9 cellular contexts compared by ENCODE assay signal in genomic region chrX:100635989-100636320, GRCh38. TPM values are rescaled to one million over a fixed set of nuclear protein-coding genes. Genes with fewer than 3 reads are reported as not detected.
DNase-seq lines count a peak whose midpoint lies in the region; ATAC-seq, FAIRE-seq and TF ChIP-seq lines count a peak whose summit lies in the region.
"Had no signal": no experiment of that assay in that cellular context is flagged by ENCODE, and none has a peak within 500 bp of the region (broad histone marks: within the 10 kb centered on the region; RNA-seq: fewer than 3 reads in every experiment).

No MANE protein-coding gene starts in this region.

- TF ChIP-seq EP300 in SK-N-SH (IDR thresholded peaks at IDR 0.05; ENCODE audit: borderline replicate concordance in 1 of 2, low read depth in 1 of 2, low read length in 1 of 2): no peak

- peaks cover 5% of the 10 kb centered on the region for H3K4me1 ChIP-seq in Caco-2
- H3K4me1 ChIP-seq in SK-N-SH (ENCODE audit: control insufficient read depth in 1 of 2, insufficient read depth in 2 of 2, low read depth in 1 of 2, low read length in 1 of 2): peaks cover 0 to 3% of the 10 kb centered on the region in 2 experiments; a peak in 1 of 4 replicates
- no peaks in the 10 kb centered on the region for H3K4me1 ChIP-seq in pancreas

- peak overlapping the region; percentile 78 for H3K4me3 Mint-ChIP-seq in Caco-2 (ENCODE audit: unreplicated experiment)

- H3K36me3 ChIP-seq in Caco-2 (ENCODE audit: control insufficient read depth, insufficient read depth, low read length): no peaks in the 10 kb centered on the region
- peaks cover 0 to 10% of the 10 kb centered on the region in 2 experiments for H3K36me3 ChIP-seq in SK-N-SH (replicated peaks in 1 of 2; ENCODE audit: control insufficient read depth in 1 of 2, insufficient read depth in 2 of 2, low read length in 1 of 2)
- H3K36me3 ChIP-seq in pancreas: no peaks in the 10 kb centered on the region

- H3K27ac ChIP-seq in SK-N-SH (ENCODE audit: low read depth in 2 of 2, low read length in 1 of 2) (peak overlapping the region in 1 of 2 experiments; percentile 60; a peak in 1 of 4 replicates), pancreas (peak overlapping the region in 3 of 4 donors; percentile 12 to 53 (median 46))
- H3K27ac ChIP-seq: KMS-11 had no signal

- H3K9ac ChIP-seq in SK-N-SH: peak overlapping the region; percentile 74
- H3K9ac ChIP-seq: KMS-11 had no signal

- H3K4me2 ChIP-seq in SK-N-SH: peak overlapping the region; percentile 73
- H3K4me2 ChIP-seq: KMS-11 had no signal

- peak overlapping the region; percentile 87; the same call in 1 of the 2 replicates for H2AFZ ChIP-seq in SK-N-SH (ENCODE audit: low read depth)

- no peaks in the 10 kb centered on the region for H3K79me2 ChIP-seq in SK-N-SH (ENCODE audit: insufficient read depth)

- no TSS peak for BruUV-seq in Caco-2 (replicated peaks; lab: Mats Ljungman, UMichigan)

- intact Hi-C loops in Caco-2 (cut with micrococcal nuclease; ENCODE audit: unreplicated experiment): loop anchor here (1.0 kb wide), 3 partner anchors 13 to 21 kb away; no protein-coding TSS in a partner anchor
- intact Hi-C loops in pancreas (cut with DNase I): no loop called here
- intact Hi-C loops in lower leg skin (cut with DNase I; ENCODE audit: low total_unique reads): no loop called here

- no peaks in the 10 kb centered on the region for H3K27me3 ChIP-seq in Caco-2 (replicated peaks; ENCODE audit: control insufficient read depth, insufficient read depth, low read length)
- H3K27me3 ChIP-seq in SK-N-SH (ENCODE audit: insufficient read depth): no peaks in the 10 kb centered on the region; the same call in 1 of the 2 replicates
- peaks cover 0 to 7% (median 1%) of the 10 kb centered on the region in 4 donors for H3K27me3 ChIP-seq in pancreas

- WGBS in SK-N-SH (ENCODE audit: low lambda C conversion rate): 25% methylated on average over 8 of the region's 8 CpGs
- WGBS in pancreas, 2 donors: 5 to 19% methylated on average over 8 of the region's 8 CpGs
- 12 to 40% methylated on average over 5 of the region's 8 CpGs for WGBS in lower leg skin, 2 donors

- H4K20me1 ChIP-seq in SK-N-SH (ENCODE audit: insufficient read depth): no peaks in the 10 kb centered on the region

- no peak for TF ChIP-seq CTCF in Caco-2 (IDR thresholded peaks at IDR 0.05; ENCODE audit: insufficient read depth in 1 of 2, low read depth in 1 of 2, low read length in 1 of 2, severe bottlenecking in 1 of 2, unreplicated experiment in 1 of 2)
- no peak for TF ChIP-seq CTCF in SK-N-SH (IDR thresholded peaks at IDR 0.05)
- TF ChIP-seq CTCF in foreskin fibroblast (IDR thresholded peaks at IDR 0.05; ENCODE audit: low read depth, low read length): no peak
- TF ChIP-seq CTCF in pancreas (IDR thresholded peaks at IDR 0.05): no peak
- TF ChIP-seq CTCF in lower leg skin (IDR thresholded peaks at IDR 0.05): no peak

- CTCF ChIA-PET in Caco-2 (lab: Charles Lee): interaction anchor here (0.7 to 2.4 kb wide), 3 partner anchors 13 to 189 kb away, joined by 3 to 14 read pairs (median 9); no protein-coding TSS in a partner anchor
- CTCF ChIA-PET in SK-N-SH (lab: Yijun Ruan, JAX): interaction anchor here (0.6 to 2.2 kb wide), 11 partner anchors 9 to 187 kb away, joined by 3 to 16 read pairs (median 5); no protein-coding TSS in a partner anchor

- no peak for TF ChIP-seq RAD21 in SK-N-SH (IDR thresholded peaks at IDR 0.05; ENCODE audit: low read length)

- peaks cover 21% of the 10 kb centered on the region for H3K36me3 Mint-ChIP-seq in Caco-2 (ENCODE audit: insufficient read depth, unreplicated experiment)

- TF ChIP-seq POLR2A in lower leg skin (IDR thresholded peaks at IDR 0.05): no peak

- H3K4me3 ChIP-seq in Caco-2 (ENCODE audit: low read depth, low read length) (peak overlapping the region; percentile 81), SK-N-SH (ENCODE audit: low read depth in 2 of 2, low read length in 1 of 2) (peak overlapping the region; percentile 61 to 69), foreskin fibroblast (ENCODE audit: low read depth in 1 of 2, low read length in 2 of 2) (peak overlapping the region; percentile 68 to 72), pancreas (peak overlapping the region; percentile 32 to 55 (median 46)), lower leg skin (ENCODE audit: low read depth, poor library complexity, severe bottlenecking) (no peak overlapping the region)

- no peak for FAIRE-seq in pancreas (lab: Jason Lieb, UNC)

- peak overlapping the region; percentile 93 for H3K27ac Mint-ChIP-seq in Caco-2 (ENCODE audit: unreplicated experiment)

- ATAC-seq in pancreas (peak; percentile 57 to 73 (median 68)), HG03469 (IDR thresholded peaks at IDR 0.05; ENCODE audit: unreplicated experiment) (no peak)

- no peaks in the 10 kb centered on the region for H3K9me3 Mint-ChIP-seq in Caco-2 (ENCODE audit: unreplicated experiment)

- DNase-seq in Caco-2: no peak
- no peak for DNase-seq in SK-N-SH
- DNase-seq in foreskin fibroblast: no peak
- no peak for DNase-seq in pancreas
- DNase-seq in lower leg skin (ENCODE audit: low spot score in 2 of 2): no peak
- DNase-seq in foreskin melanocyte: no peak
- no peak for DNase-seq in HPDE6-E6E7 (ENCODE audit: extremely low spot score)

- no peaks in the 10 kb centered on the region for H3F3A ChIP-seq in SK-N-SH (replicated peaks; ENCODE audit: insufficient read depth)

- POLR2A ChIA-PET in Caco-2 (lab: Charles Lee) (interaction anchor here (0.7 to 2.1 kb wide), 3 partner anchors 9 to 21 kb away, joined by 3 to 13 read pairs (median 12); no protein-coding TSS in a partner anchor), SK-N-SH (lab: Yijun Ruan, JAX) (interaction anchor here (1.0 kb wide), 1 partner anchor 19 kb away, joined by 3 read pairs; no protein-coding TSS in a partner anchor)

- peaks cover 16% of the 10 kb centered on the region for H3K4me1 Mint-ChIP-seq in Caco-2 (ENCODE audit: low read depth, unreplicated experiment)

- H3K9me2 ChIP-seq in SK-N-SH: no peaks in the 10 kb centered on the region

- H3K9me3 ChIP-seq in Caco-2 (no peaks in the 10 kb centered on the region), SK-N-SH (no peaks in the 10 kb centered on the region), pancreas (no peaks in the 10 kb centered on the region)

- H3K27me3 Mint-ChIP-seq in Caco-2 (ENCODE audit: insufficient read depth, unreplicated experiment): no peaks in the 10 kb centered on the region

TF ChIP-seq in SK-N-SH, 30 proteins besides CTCF, POLR2A, EP300 and RAD21:
- TF ChIP-seq TCF12 (IDR thresholded peaks at IDR 0.05) (no peak), IRF3 (IDR thresholded peaks at IDR 0.05; ENCODE audit: low read depth, low read length) (no peak), RXRA (IDR thresholded peaks at IDR 0.05; ENCODE audit: borderline replicate concordance, low read depth) (no peak), POLR2AphosphoS5 (IDR thresholded peaks at IDR 0.05; ENCODE audit: low read depth, low read length) (no peak), USF1 (IDR thresholded peaks at IDR 0.05; ENCODE audit: borderline replicate concordance, low read depth) (no peak), USF2 (IDR thresholded peaks at IDR 0.05; ENCODE audit: borderline replicate concordance, low read depth, low read length) (no peak), TEAD4 (IDR thresholded peaks at IDR 0.05; ENCODE audit: borderline replicate concordance, insufficient read depth) (no peak), GATA2 (CRISPR knock-in tag; IDR thresholded peaks at IDR 0.05) (no peak)
TF ChIP-seq in SK-N-SH: peak in this region for 0.

RNA-seq across cellular contexts. Expression of gene TSPAN6, which starts 0.7 kb away (rescaled TPM):
- total RNA-seq in Caco-2 (2022): 135 and 137 TPM in 2 replicates
- polyA plus RNA-seq in SK-N-SH (2012; rRNA removed): 20.9 and 21.7 TPM in 2 replicates
- 27.2 and 33.7 TPM in 2 replicates for polyA plus RNA-seq in SK-N-SH (2012; cell fraction: cytosol; rRNA removed)
- polyA plus RNA-seq in SK-N-SH (2012; cell fraction: nucleus; rRNA removed): 9.1 and 13.6 TPM in 2 replicates
- total RNA-seq in pancreas: 10 to 100 TPM in 4 of 6 donors, 1 to 10 TPM in 2; 8.6 to 24.3 (median 12.1) TPM
- polyA plus RNA-seq in pancreas: 10 to 100 TPM; 11.4 to 22.8 TPM
- 10 to 100 TPM in 3 of 4 donors, 1 to 10 TPM in 1; 8.2 to 20.1 (median 15.9) TPM for total RNA-seq in lower leg skin

RNA-seq across cellular contexts. Expression of gene SRPX2, which starts 8.0 kb away (rescaled TPM):
- total RNA-seq in Caco-2 (2022) (3.6 and 5.3 TPM in 2 replicates), pancreas (10 to 100 TPM in 1 of 6 donors, 1 to 10 TPM in 4, under 1 TPM in 1; 0.98 to 13.1 (median 3.6) TPM), lower leg skin (10 to 100 TPM in 1 of 4 donors, 1 to 10 TPM in 3; 8.1 to 17.6 (median 8.7) TPM)
- polyA plus RNA-seq in SK-N-SH (2012; rRNA removed) (14.5 and 18.7 TPM in 2 replicates), pancreas (1 to 10 TPM; 2.2 to 2.7 TPM)
- 9.0 and 12.5 TPM in 2 replicates for polyA plus RNA-seq in SK-N-SH (2012; cell fraction: cytosol; rRNA removed)
- polyA plus RNA-seq in SK-N-SH (2012; cell fraction: nucleus; rRNA removed): 24.8 and 28.9 TPM in 2 replicates

RNA-seq across cellular contexts. Expression of gene TNMD, which starts 51.2 kb away (rescaled TPM):
- total RNA-seq in Caco-2 (2022) (not detected in 2 replicates), pancreas (under 1 TPM in 1 of 6 donors, not detected in 5; 0.46 TPM), lower leg skin (1 to 10 TPM in 2 of 4 donors, under 1 TPM in 2; 0.84 to 1.8 (median 0.99) TPM)
- polyA plus RNA-seq in SK-N-SH (2012; rRNA removed) (not detected in 2 replicates), pancreas (under 1 TPM in 1 of 2 donors, not detected in 1; 0.61 TPM)
- polyA plus RNA-seq in SK-N-SH (2012; cell fraction: cytosol; rRNA removed): not detected in 2 replicates
- not detected in 2 replicates for polyA plus RNA-seq in SK-N-SH (2012; cell fraction: nucleus; rRNA removed)
